Comparison of ENCODE assay signal across 15 cellular contexts in the genomic region with DNA sequence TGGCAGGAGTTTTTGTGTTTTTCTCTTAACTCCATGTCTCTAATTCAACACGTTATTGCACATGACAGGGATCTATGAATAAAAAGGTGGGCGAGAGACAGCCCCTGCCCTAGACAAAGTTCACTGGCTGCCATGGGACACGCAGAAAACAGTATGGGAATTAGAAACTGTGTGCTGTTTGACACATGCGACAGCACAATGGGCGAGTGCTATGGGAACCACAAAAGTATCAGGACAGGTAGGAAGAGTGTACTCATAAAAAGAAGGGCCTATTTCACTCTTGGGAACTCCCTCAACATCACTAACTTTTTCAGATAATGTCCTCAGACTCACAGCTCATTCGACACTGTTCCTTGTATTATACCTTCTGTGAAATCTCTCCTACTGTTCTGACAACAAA.
"Had no signal": no experiment of that assay in that cellular context is flagged by ENCODE, and none has a peak within 500 bp of the region (broad histone marks: within the 10 kb centered on the region; RNA-seq: fewer than 3 reads in every experiment).

No MANE protein-coding gene starts in this region.

- H3K36me3 ChIP-seq: cardiac muscle cell, transverse colon had no signal

- DNase-seq: activated CD4-positive, alpha-beta T cell treated with anti-CD3 and anti-CD28 coated beads for 4 hours; activated naive CD4-positive, alpha-beta T cell treated with anti-CD3 and anti-CD28 coated beads, Interleukin-2, amount 50 U/mL, for 16 hours; activated T-cell treated with anti-CD3 and anti-CD28 coated beads for 4 hours; erythroblast; hippocampal formation; left lung; natural killer cell; posterior cingulate gyrus; retina; stimulated activated CD4-positive, alpha-beta T cell treated with anti-CD3 and anti-CD28 coated beads, Interleukin-2, amount 100 ng/mL, for 48 hours; stimulated activated naive B cell treated with anti-CD40 and anti-IgM and Interleukin-4, amounts not matched to agents 10 μg/mL and 1 μg/mL and 100 μg/mL, for 72 hours; substantia nigra; transverse colon had no signal

- H3K27ac ChIP-seq: cardiac muscle cell, gastroesophageal sphincter, left lung, transverse colon had no signal

- H3K9me3 ChIP-seq: gastroesophageal sphincter, left lung, transverse colon had no signal

- H3K27me3 ChIP-seq: cardiac muscle cell, gastroesophageal sphincter, left lung, transverse colon had no signal

- ATAC-seq: gastroesophageal sphincter; left lung; natural killer cell; stimulated activated naive B cell treated with anti-CD40 and anti-IgM and Interleukin-4, amounts not matched to agents 10 μg/mL and 1 μg/mL and 100 μg/mL, for 72 hours had no signal

- H3K4me3 ChIP-seq: cardiac muscle cell, gastroesophageal sphincter, left lung, transverse colon had no signal

- H3K4me1 ChIP-seq: left lung had no signal
